In genomic region chr15:44667039-44667360, GRCh38 we compare ENCODE assay signal across 1 cellular context.
TF ChIP-seq lines count a peak whose summit lies in the region.

No MANE protein-coding gene starts in this region.

TF ChIP-seq in WTC11, 78 proteins besides CTCF, POLR2A, EP300 and RAD21 (continued from another document):
- TF ChIP-seq ARID4B (CRISPR knock-in tag; IDR thresholded peaks at IDR 0.05; ENCODE audit: borderline replicate concordance) (no peak), NR3C1 (CRISPR knock-in tag; conservative IDR thresholded peaks at IDR 0.05; ENCODE audit: low read depth) (no peak), ZNF423 (CRISPR knock-in tag; IDR thresholded peaks at IDR 0.05) (no peak), ZNF121 (CRISPR knock-in tag; IDR thresholded peaks at IDR 0.05) (no peak)
